In the genomic region with DNA sequence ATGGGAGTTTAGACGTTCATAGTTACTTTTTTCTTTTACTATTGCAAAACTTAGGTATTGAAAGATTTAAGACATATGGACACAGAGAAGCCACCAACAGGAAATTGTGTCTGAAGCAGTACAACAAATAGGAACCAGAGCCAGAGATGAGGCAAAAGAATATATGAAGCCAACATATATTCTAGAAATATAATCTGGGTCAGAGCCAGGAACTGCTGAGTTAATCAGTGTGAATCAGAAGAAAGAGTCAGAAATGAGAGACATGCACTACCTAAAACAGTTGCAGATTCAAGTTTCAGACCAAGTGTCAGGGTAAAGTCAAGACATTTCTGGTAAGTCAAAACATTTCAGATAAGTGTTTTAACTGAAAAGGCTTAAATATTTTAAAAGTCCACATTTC, we compare ENCODE assay signal across 12 cellular contexts.
DNase-seq lines count a peak whose midpoint lies in the region; ATAC-seq and TF ChIP-seq lines count a peak whose summit lies in the region.
"Had no signal": no experiment of that assay in that cellular context is flagged by ENCODE, and none has a peak within 500 bp of the region (broad histone marks: within the 10 kb centered on the region; RNA-seq: fewer than 3 reads in every experiment).

No MANE protein-coding gene starts in this region.

- intact Hi-C loops in aorta (cut with DNase I), result no loop called here

- ATAC-seq in GM19463 (IDR thresholded peaks at IDR 0.05; ENCODE audit: unreplicated experiment) (peak; percentile 32), aorta (ENCODE audit: low FRiP score) (no peak)
- ATAC-seq: activated CD4-positive, alpha-beta T cell treated with anti-CD3 and anti-CD28 coated beads for 36 hours; stimulated activated naive CD8-positive, alpha-beta T cell treated with anti-CD3 and anti-CD28 coated beads, Interleukin-15, Interleukin-2, amounts not matched to agents 100 U/mL and 50 U/mL, for 24 hours had no signal

- H3K27ac ChIP-seq in OCI-LY3 (ENCODE audit: low read length) (peak overlapping the region; percentile 86), fibroblast of lung (ENCODE audit: insufficient read depth, low read length) (no peak overlapping the region), aorta (ENCODE audit: low read depth in 1 of 2, low read length in 2 of 2) (no peak overlapping the region)

- H3K9me3 ChIP-seq in OCI-LY3 (ENCODE audit: insufficient read depth, low read length) (no peaks in the 10 kb centered on the region), fibroblast of lung (ENCODE audit: control insufficient read depth, insufficient read depth, low read depth, low read length) (no peaks in the 10 kb centered on the region), aorta (ENCODE audit: control insufficient read depth, low read length) (no peaks in the 10 kb centered on the region)

- DNase-seq in AG08395 (ENCODE audit: low spot score) (peak; percentile 9), fibroblast of lung (ENCODE audit: low read depth in 2 of 2) (peak; percentile 39 to 55), SHP77 (lab: John Stamatoyannopoulos, UW) (no peak), SIG-M5 treated with dmso at 0.1 percent for 504 hours (lab: John Stamatoyannopoulos, UW; ENCODE audit: unreplicated experiment) (no peak), AG20443 (ENCODE audit: low spot score) (no peak), aorta (no peak)
- DNase-seq: activated CD4-positive, alpha-beta T cell treated with anti-CD3 and anti-CD28 coated beads for 36 hours; activated T-cell treated with anti-CD3 and anti-CD28 coated beads for 4 hours; H7; stimulated activated naive CD8-positive, alpha-beta T cell treated with anti-CD3 and anti-CD28 coated beads, Interleukin-15, Interleukin-2, amounts not matched to agents 100 U/mL and 50 U/mL, for 24 hours had no signal

- 21 to 34% methylated on average over 1 of the region's 1 CpG for WGBS in aorta, 2 donors

- peaks cover 18% of the 10 kb centered on the region for H3K4me1 ChIP-seq in OCI-LY3 (ENCODE audit: low read length)
- H3K4me1 ChIP-seq in fibroblast of lung (ENCODE audit: control insufficient read depth, extremely low read depth, insufficient read depth, low read length), result no peaks in the 10 kb centered on the region
- H3K4me1 ChIP-seq in aorta (ENCODE audit: control insufficient read depth in 1 of 2, insufficient read depth in 2 of 2, low read length in 2 of 2), result no peaks in the 10 kb centered on the region

- H3K79me2 ChIP-seq in OCI-LY3 (ENCODE audit: low read length) (no peaks in the 10 kb centered on the region), fibroblast of lung (ENCODE audit: control insufficient read depth, insufficient read depth, low read length) (no peaks in the 10 kb centered on the region)

- H2AFZ ChIP-seq in OCI-LY3 (ENCODE audit: low read depth, low read length) (peak overlapping the region; percentile 65; the same call in 1 of the 2 replicates), fibroblast of lung (ENCODE audit: low read length) (no peak overlapping the region)

- H4K20me1 ChIP-seq in OCI-LY3 (ENCODE audit: insufficient read depth, low read length) (no peaks in the 10 kb centered on the region), fibroblast of lung (ENCODE audit: control insufficient read depth, extremely low read depth, insufficient read depth, low read length) (no peaks in the 10 kb centered on the region)

- peak overlapping the region; percentile 47 for H3K4me3 ChIP-seq in OCI-LY3 (ENCODE audit: low read length)
- H3K4me3 ChIP-seq in fibroblast of lung (replicated peaks in 1 of 4; ENCODE audit: control extremely low read depth in 1 of 4, insufficient read depth in 1 of 4, low read depth in 3 of 4, low read length in 4 of 4), result no peak overlapping the region
- H3K4me3 ChIP-seq in aorta (ENCODE audit: low read length in 2 of 2), result no peak overlapping the region

- H3K27me3 ChIP-seq in OCI-LY3 (ENCODE audit: low read depth, low read length), result no peaks in the 10 kb centered on the region
- no peaks in the 10 kb centered on the region for H3K27me3 ChIP-seq in fibroblast of lung (ENCODE audit: control insufficient read depth, insufficient read depth, low read length)
- H3K27me3 ChIP-seq in aorta (ENCODE audit: control insufficient read depth in 1 of 2, insufficient read depth in 2 of 2, low read length in 1 of 2), result no peaks in the 10 kb centered on the region

- H3K4me2 ChIP-seq in OCI-LY3 (ENCODE audit: low read length), result peak overlapping the region; percentile 74
- H3K4me2 ChIP-seq in fibroblast of lung (ENCODE audit: extremely low read depth, insufficient read depth, low read length), result peak overlapping the region; percentile 17

- TF ChIP-seq CTCF in OCI-LY3 (IDR thresholded peaks at IDR 0.05; ENCODE audit: low read depth, low read length) (no peak), fibroblast of lung (conservative IDR thresholded peaks at IDR 0.05 in 1 of 2, IDR thresholded peaks at IDR 0.05 in 1 of 2; ENCODE audit: low read depth in 1 of 2, low read length in 2 of 2) (no peak)

- H3K9ac ChIP-seq in OCI-LY3 (ENCODE audit: low read length) (peak overlapping the region; percentile 31; the same call in 1 of the 2 replicates), fibroblast of lung (ENCODE audit: insufficient read depth, low read length) (no peak overlapping the region)

- no peaks in the 10 kb centered on the region for H3K36me3 ChIP-seq in OCI-LY3 (replicated peaks; ENCODE audit: low read depth, low read length)
- no peaks in the 10 kb centered on the region for H3K36me3 ChIP-seq in fibroblast of lung (ENCODE audit: control insufficient read depth, insufficient read depth, low read length)
- H3K36me3 ChIP-seq in aorta (ENCODE audit: control insufficient read depth in 1 of 2, insufficient read depth in 2 of 2, low read length in 1 of 2), result no peaks in the 10 kb centered on the region

Comparison
In these comparisons a context has a peak if more than half of its experiments do, and no peak if none do; other contexts are left out.
1. DNase-seq: peak in AG08395 (single experiment) and fibroblast of lung (2 of 2); none in SHP77 (0 of 2), SIG-M5 treated with dmso at 0.1 percent for 504 hours (single experiment), AG20443 (single experiment) and aorta (0 of 2).